Comparison of ENCODE assay signal across 23 cellular contexts in the genomic region with DNA sequence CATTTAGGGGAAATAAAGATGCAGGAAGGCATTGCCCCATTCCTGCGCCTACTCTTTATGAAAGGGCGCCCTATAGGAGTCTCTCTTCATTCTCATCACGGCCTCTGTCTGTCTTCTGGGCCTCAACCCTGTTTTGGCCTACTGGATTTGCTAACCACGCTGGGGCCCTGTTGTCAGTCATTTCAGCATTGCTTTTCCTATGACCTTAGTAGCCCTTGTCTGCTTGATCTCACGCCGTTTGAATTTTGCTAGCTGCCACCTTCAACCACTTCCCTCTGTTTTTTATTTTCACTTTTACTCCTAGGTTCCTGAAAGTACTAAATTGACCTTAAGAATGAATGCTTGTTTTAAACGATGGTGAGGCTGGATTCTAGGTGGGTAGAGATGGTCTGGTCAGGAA.
DNase-seq lines count a peak whose midpoint lies in the region; ATAC-seq, FAIRE-seq and TF ChIP-seq lines count a peak whose summit lies in the region.
"Had no signal": no experiment of that assay in that cellular context is flagged by ENCODE, and none has a peak within 500 bp of the region (broad histone marks: within the 10 kb centered on the region; RNA-seq: fewer than 3 reads in every experiment).

No MANE protein-coding gene starts in this region.

- H3K9me3 Mint-ChIP-seq in activated CD4-positive, alpha-beta T cell treated with anti-CD3 and anti-CD28 coated beads for 36 hours (ENCODE audit: low read depth): no peaks in the 10 kb centered on the region
- H3K9me3 Mint-ChIP-seq in activated CD8-positive, alpha-beta T cell treated with anti-CD3 and anti-CD28 coated beads for 36 hours: peaks cover 2% of the 10 kb centered on the region
- H3K9me3 Mint-ChIP-seq in natural killer cell: no peaks in the 10 kb centered on the region
- H3K9me3 Mint-ChIP-seq in HFFc6: no peaks in the 10 kb centered on the region
- H3K9me3 Mint-ChIP-seq: stimulated activated naive CD8-positive, alpha-beta T cell treated with anti-CD3 and anti-CD28 coated beads, Interleukin-15, Interleukin-2, amounts not matched to agents 100 ng/mL and 50 ng/mL, for 24 hours had no signal

- no peaks in the 10 kb centered on the region for H3K27me3 Mint-ChIP-seq in activated CD4-positive, alpha-beta T cell treated with anti-CD3 and anti-CD28 coated beads for 36 hours
- no peaks in the 10 kb centered on the region for H3K27me3 Mint-ChIP-seq in activated CD8-positive, alpha-beta T cell treated with anti-CD3 and anti-CD28 coated beads for 36 hours
- H3K27me3 Mint-ChIP-seq in natural killer cell (ENCODE audit: low read depth in 2 of 2): no peaks in the 10 kb centered on the region
- no peaks in the 10 kb centered on the region for H3K27me3 Mint-ChIP-seq in HFFc6 (ENCODE audit: insufficient read depth)
- H3K27me3 Mint-ChIP-seq: stimulated activated naive CD8-positive, alpha-beta T cell treated with anti-CD3 and anti-CD28 coated beads, Interleukin-15, Interleukin-2, amounts not matched to agents 100 ng/mL and 50 ng/mL, for 24 hours had no signal

- H3K4me1 Mint-ChIP-seq in activated CD4-positive, alpha-beta T cell treated with anti-CD3 and anti-CD28 coated beads for 36 hours: peaks cover 8% of the 10 kb centered on the region
- peaks cover 16% of the 10 kb centered on the region for H3K4me1 Mint-ChIP-seq in activated CD8-positive, alpha-beta T cell treated with anti-CD3 and anti-CD28 coated beads for 36 hours (ENCODE audit: low read depth)
- H3K4me1 Mint-ChIP-seq in natural killer cell (peaks cover 24 to 30% of the 10 kb centered on the region in 2 donors), HFFc6 (ENCODE audit: low read depth) (peaks cover 17% of the 10 kb centered on the region)

- no peak overlapping the region for H3K27ac Mint-ChIP-seq in activated CD4-positive, alpha-beta T cell treated with anti-CD3 and anti-CD28 coated beads for 36 hours
- H3K27ac Mint-ChIP-seq in activated CD8-positive, alpha-beta T cell treated with anti-CD3 and anti-CD28 coated beads for 36 hours: peak overlapping the region; percentile 63
- H3K27ac Mint-ChIP-seq in natural killer cell (peak overlapping the region; percentile 77 to 88), HFFc6 (no peak overlapping the region)

- peaks cover 14% of the 10 kb centered on the region for H3K36me3 Mint-ChIP-seq in activated CD4-positive, alpha-beta T cell treated with anti-CD3 and anti-CD28 coated beads for 36 hours (ENCODE audit: low read depth)
- peaks cover 26% of the 10 kb centered on the region for H3K36me3 Mint-ChIP-seq in activated CD8-positive, alpha-beta T cell treated with anti-CD3 and anti-CD28 coated beads for 36 hours (ENCODE audit: low read depth)
- H3K36me3 Mint-ChIP-seq in natural killer cell (peaks cover 18% of the 10 kb centered on the region), HFFc6 (ENCODE audit: low read depth) (no peaks in the 10 kb centered on the region)

- intact Hi-C loops in activated CD4-positive, alpha-beta T cell treated with anti-CD3 and anti-CD28 coated beads for 36 hours (cut with DNase I, micrococcal nuclease): loop anchor here (5.0 to 10.0 kb wide), 2 partner anchors 140 to 197 kb away; partner anchors contain the start of gene SYNE2 (in 1 of the 2)
- intact Hi-C loops in activated CD8-positive, alpha-beta T cell treated with anti-CD3 and anti-CD28 coated beads for 36 hours (cut with micrococcal nuclease): no loop called here
- intact Hi-C loops in natural killer cell (cut with micrococcal nuclease): no loop called here

- no peak for TF ChIP-seq CTCF in activated CD8-positive, alpha-beta T cell treated with anti-CD3 and anti-CD28 coated beads for 36 hours (IDR thresholded peaks at IDR 0.05)
- TF ChIP-seq CTCF in natural killer cell (IDR thresholded peaks at IDR 0.05): no peak
- TF ChIP-seq CTCF in HFFc6 (IDR thresholded peaks at IDR 0.05): no peak

- CTCF ChIA-PET in activated CD4-positive, alpha-beta T cell treated with anti-CD3 and anti-CD28 coated beads for 36 hours (lab: Charles Lee): interaction anchor here (0.6 to 2.0 kb wide), 3 partner anchors 191 to 551 kb away, joined by 3 to 4 read pairs (median 3); no protein-coding TSS in a partner anchor
- CTCF ChIA-PET in activated CD8-positive, alpha-beta T cell treated with anti-CD3 and anti-CD28 coated beads for 36 hours (lab: Charles Lee): interaction anchor here (1.3 to 1.5 kb wide), 2 partner anchors 11 to 192 kb away, joined by 4 to 5 read pairs; no protein-coding TSS in a partner anchor

- POLR2A ChIA-PET in activated CD4-positive, alpha-beta T cell treated with anti-CD3 and anti-CD28 coated beads for 36 hours (lab: Charles Lee): no interaction called here
- POLR2A ChIA-PET in activated CD8-positive, alpha-beta T cell treated with anti-CD3 and anti-CD28 coated beads for 36 hours (lab: Charles Lee): no interaction called here

- ATAC-seq in activated CD4-positive, alpha-beta T cell treated with anti-CD3 and anti-CD28 coated beads for 36 hours: peak; percentile 39
- peak; percentile 70 for ATAC-seq in activated CD8-positive, alpha-beta T cell treated with anti-CD3 and anti-CD28 coated beads for 36 hours
- ATAC-seq in natural killer cell: peak; percentile 77 to 86 (median 79)
- ATAC-seq in HG03139 (IDR thresholded peaks at IDR 0.05; ENCODE audit: unreplicated experiment): no peak
- ATAC-seq: SK-N-SH treated with all-trans-retinoic acid at 6 μM for 48 hours had no signal

- H3K4me3 Mint-ChIP-seq in activated CD4-positive, alpha-beta T cell treated with anti-CD3 and anti-CD28 coated beads for 36 hours: no peak overlapping the region
- no peak overlapping the region for H3K4me3 Mint-ChIP-seq in activated CD8-positive, alpha-beta T cell treated with anti-CD3 and anti-CD28 coated beads for 36 hours
- H3K4me3 Mint-ChIP-seq in natural killer cell (peak overlapping the region; percentile 7), HFFc6 (no peak overlapping the region)
- H3K4me3 Mint-ChIP-seq: stimulated activated naive CD8-positive, alpha-beta T cell treated with anti-CD3 and anti-CD28 coated beads, Interleukin-15, Interleukin-2, amounts not matched to agents 100 ng/mL and 50 ng/mL, for 24 hours had no signal

- DNase-seq in activated CD4-positive, alpha-beta T cell treated with anti-CD3 and anti-CD28 coated beads for 36 hours: peak; percentile 8
- no peak for DNase-seq in activated CD4-positive, alpha-beta T cell treated with anti-CD3 and anti-CD28 coated beads, Interleukin-2, amount 50 U/mL, for 48 hours
- no peak for DNase-seq in GM19239 (ENCODE audit: insufficient read length, low spot score)
- peak; percentile 39 for DNase-seq in activated CD8-positive, alpha-beta T cell treated with anti-CD3 and anti-CD28 coated beads for 36 hours
- no peak for DNase-seq in natural killer cell
- no peak for DNase-seq in HFFc6
- DNase-seq in iPS-NIHi11 (ENCODE audit: low spot score): no peak
- DNase-seq: activated gamma-delta T cell treated with Interleukin-2 at 50 U/mL for 16 hours, amygdala, COR-L47, DND-41, KG1, mesendoderm, NCI-H1694, NCI-H2171 treated with DMSO at 0.1 percent for 48 hours, NCI-H526, small intestine, tibial artery had no signal

- peak; percentile 82 for FAIRE-seq in GM19239 (lab: Jason Lieb, UNC)
- FAIRE-seq: bronchial epithelial cell, H1, small intestine had no signal

Comparison
In these comparisons a context has a peak if more than half of its experiments do, and no peak if none do; other contexts are left out.
1. DNase-seq: peak in activated CD4-positive, alpha-beta T cell treated with anti-CD3 and anti-CD28 coated beads for 36 hours (single experiment) and activated CD8-positive, alpha-beta T cell treated with anti-CD3 and anti-CD28 coated beads for 36 hours (single experiment); none in activated CD4-positive, alpha-beta T cell treated with anti-CD3 and anti-CD28 coated beads, Interleukin-2, amount 50 U/mL, for 48 hours (0 of 2), GM19239 (single experiment), natural killer cell (single experiment), HFFc6 (single experiment) and iPS-NIHi11 (single experiment).
2. H3K27ac Mint-ChIP-seq: peak in activated CD8-positive, alpha-beta T cell treated with anti-CD3 and anti-CD28 coated beads for 36 hours (single experiment) and natural killer cell (2 of 2); none in activated CD4-positive, alpha-beta T cell treated with anti-CD3 and anti-CD28 coated beads for 36 hours (single experiment) and HFFc6 (single experiment).
3. intact Hi-C loops: an anchor here in activated CD4-positive, alpha-beta T cell treated with anti-CD3 and anti-CD28 coated beads for 36 hours (5.0 to 10.0 kb wide); none called in activated CD8-positive, alpha-beta T cell treated with anti-CD3 and anti-CD28 coated beads for 36 hours and natural killer cell.